20 cellular contexts compared by ENCODE assay signal in genomic region chr5:127213231-127213630, GRCh38.
"Had no signal": no experiment of that assay in that cellular context is flagged by ENCODE, and none has a peak within 500 bp of the region (broad histone marks: within the 10 kb centered on the region; RNA-seq: fewer than 3 reads in every experiment).

No MANE protein-coding gene starts in this region.

- H3K36me3 ChIP-seq: esophagus muscularis mucosa, gastrocnemius medialis, heart right ventricle, left lung, lower lobe of right lung had no signal

- H3K27me3 ChIP-seq: esophagus muscularis mucosa, gastrocnemius medialis, left lung had no signal

- H3K9me3 ChIP-seq: gastrocnemius medialis, lower lobe of right lung, mucosa of descending colon had no signal

- H3K4me3 ChIP-seq: coronary artery, dorsolateral prefrontal cortex, esophagus muscularis mucosa, gastrocnemius medialis, heart right ventricle, left lung, lower lobe of right lung, mucosa of descending colon had no signal

- H3K4me1 ChIP-seq: esophagus muscularis mucosa, gastrocnemius medialis, heart right ventricle, left lung, lower lobe of right lung had no signal

- DNase-seq: dermis blood vessel endothelial cell; dorsolateral prefrontal cortex; effector CD4-positive, alpha-beta T cell; effector memory CD4-positive, alpha-beta T cell; foreskin fibroblast; foreskin melanocyte; gastrocnemius medialis; glutamatergic neuron; head of caudate nucleus; heart right ventricle; hippocampal formation; left cardiac atrium; left lung; left ventricle myocardium superior; lower lobe of right lung; mesenchymal stem cell; mucosa of descending colon; naive B cell had no signal

- ATAC-seq: gastrocnemius medialis, heart right ventricle, left cardiac atrium, left lung, left ventricle myocardium superior, lower lobe of right lung, mucosa of descending colon had no signal

- H3K27ac ChIP-seq: coronary artery, dorsolateral prefrontal cortex, esophagus muscularis mucosa, gastrocnemius medialis, heart right ventricle, left lung, lower lobe of right lung had no signal
